In the genomic region with DNA sequence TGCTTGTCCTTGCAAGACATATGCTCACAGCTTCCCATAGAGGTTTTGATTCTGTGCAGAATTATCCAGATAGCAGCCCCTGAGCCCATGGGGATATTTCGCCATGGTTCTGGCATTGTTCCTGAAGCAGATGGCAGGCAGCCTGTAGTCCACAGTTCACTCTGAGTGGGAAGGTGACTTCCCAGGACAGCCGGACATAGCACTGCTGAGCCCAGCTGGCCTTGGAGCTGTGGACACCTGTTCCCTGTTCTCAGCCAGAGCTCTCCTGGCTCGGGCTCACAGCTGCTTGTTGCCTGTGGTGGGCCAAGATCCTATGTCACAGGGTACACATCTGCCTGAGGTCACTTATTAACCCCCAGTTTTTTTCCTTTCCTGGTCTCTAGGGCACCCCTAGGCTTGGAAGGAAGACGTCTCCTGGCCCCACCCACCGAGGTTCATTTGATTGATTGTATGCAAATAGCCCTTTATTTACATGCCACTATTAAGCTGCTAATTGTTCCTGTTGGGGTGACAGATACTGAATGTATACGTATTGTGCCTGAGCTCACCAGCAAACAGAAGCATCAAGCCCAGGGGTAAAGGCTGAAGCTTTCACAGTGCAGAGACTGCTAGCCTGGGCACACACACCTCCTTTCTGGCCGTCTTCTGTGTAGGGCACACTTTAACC, we compare ENCODE assay signal across 13 cellular contexts.
DNase-seq lines count a peak whose midpoint lies in the region; TF ChIP-seq lines count a peak whose summit lies in the region.
"Had no signal": no experiment of that assay in that cellular context is flagged by ENCODE, and none has a peak within 500 bp of the region (broad histone marks: within the 10 kb centered on the region; RNA-seq: fewer than 3 reads in every experiment).

No MANE protein-coding gene starts in this region.

- H3K36me3 ChIP-seq in SJCRH30, result peaks cover 2% of the 10 kb centered on the region; the same call in 1 of the 2 replicates
- no peaks in the 10 kb centered on the region for H3K36me3 ChIP-seq in testis (ENCODE audit: low read depth, missing control alignments)
- H3K36me3 ChIP-seq in HAP-1 (replicated peaks), result peaks cover 20% of the 10 kb centered on the region

- H3K9me3 ChIP-seq in SJCRH30 (replicated peaks) (no peaks in the 10 kb centered on the region), testis (no peaks in the 10 kb centered on the region), HAP-1 (no peaks in the 10 kb centered on the region)

- DNase-seq in SJCRH30 (peak; percentile 89 to 93), fibroblast of pulmonary artery (ENCODE audit: low read depth) (peak; percentile 52), myocyte (ENCODE audit: low read depth) (peak; percentile 97), testis (peak; percentile 73), GM10266 (ENCODE audit: extremely low spot score) (no peak), HAP-1 (ENCODE audit: low spot score in 2 of 2) (no peak), germinal center (ENCODE audit: low spot score) (no peak)
- DNase-seq in activated CD4-positive, alpha-beta T cell treated with anti-CD3 and anti-CD28 coated beads, Interleukin-2, amount 50 U/mL, for 1 hour, result no peak
- DNase-seq: activated T-cell treated with anti-CD3 and anti-CD28 coated beads, Interleukin-2, amount 50 U/mL, for 24 hours; effector memory CD4-positive, alpha-beta T cell; GOT3; MM.1S; stimulated activated CD4-positive, alpha-beta T cell treated with anti-CD3 and anti-CD28 coated beads, Interleukin-2, amount 100 ng/mL, for 24 hours had no signal

- peaks cover 17% of the 10 kb centered on the region for H3K4me1 ChIP-seq in SJCRH30
- H3K4me1 ChIP-seq in testis, result peaks cover 3% of the 10 kb centered on the region
- no peaks in the 10 kb centered on the region for H3K4me1 ChIP-seq in HAP-1

- no peaks in the 10 kb centered on the region for H3K27me3 ChIP-seq in SJCRH30
- no peaks in the 10 kb centered on the region for H3K27me3 ChIP-seq in testis
- no peaks in the 10 kb centered on the region for H3K27me3 ChIP-seq in HAP-1 (ENCODE audit: low read depth)

- WGBS in testis, 2 donors, result 47 to 69% methylated on average over 7 of the region's 7 CpGs

- no peak for TF ChIP-seq CTCF in fibroblast of pulmonary artery (IDR thresholded peaks at IDR 0.05; ENCODE audit: low read length, missing control alignments)
- no peak for TF ChIP-seq CTCF in testis (IDR thresholded peaks at IDR 0.05)
- no peak for TF ChIP-seq CTCF in GM10266 (IDR thresholded peaks at IDR 0.05; ENCODE audit: control insufficient read depth, insufficient read depth, low read depth, missing control alignments)

- H3K27ac ChIP-seq in SJCRH30, result peak overlapping the region; percentile 62
- H3K27ac ChIP-seq in testis, result no peak overlapping the region

- TF ChIP-seq POLR2A in testis (IDR thresholded peaks at IDR 0.05), result no peak

- intact Hi-C loops in testis (cut with DNase I; ENCODE audit: low total_unique reads), result loop anchor here (10.0 kb wide), 1 partner anchor 50 kb away; no protein-coding TSS in a partner anchor

- H3K4me3 ChIP-seq in SJCRH30 (no peak overlapping the region), fibroblast of pulmonary artery (replicated peaks; ENCODE audit: low read depth, low read length) (no peak overlapping the region), testis (no peak overlapping the region), HAP-1 (no peak overlapping the region)

- in situ Hi-C loops in HAP-1 (cut with MboI; ENCODE audit: low sequenced_read_pairs), result no loop called here

Comparison
In these comparisons a context has a peak if more than half of its experiments do, and no peak if none do; other contexts are left out.
1. DNase-seq: peak in SJCRH30 (2 of 2), fibroblast of pulmonary artery (single experiment), myocyte (single experiment) and testis (single experiment); none in activated CD4-positive, alpha-beta T cell treated with anti-CD3 and anti-CD28 coated beads, Interleukin-2, amount 50 U/mL, for 1 hour (single experiment), GM10266 (single experiment), HAP-1 (0 of 2) and germinal center (single experiment).